Comparison of ENCODE assay signal across 12 cellular contexts in the genomic region with DNA sequence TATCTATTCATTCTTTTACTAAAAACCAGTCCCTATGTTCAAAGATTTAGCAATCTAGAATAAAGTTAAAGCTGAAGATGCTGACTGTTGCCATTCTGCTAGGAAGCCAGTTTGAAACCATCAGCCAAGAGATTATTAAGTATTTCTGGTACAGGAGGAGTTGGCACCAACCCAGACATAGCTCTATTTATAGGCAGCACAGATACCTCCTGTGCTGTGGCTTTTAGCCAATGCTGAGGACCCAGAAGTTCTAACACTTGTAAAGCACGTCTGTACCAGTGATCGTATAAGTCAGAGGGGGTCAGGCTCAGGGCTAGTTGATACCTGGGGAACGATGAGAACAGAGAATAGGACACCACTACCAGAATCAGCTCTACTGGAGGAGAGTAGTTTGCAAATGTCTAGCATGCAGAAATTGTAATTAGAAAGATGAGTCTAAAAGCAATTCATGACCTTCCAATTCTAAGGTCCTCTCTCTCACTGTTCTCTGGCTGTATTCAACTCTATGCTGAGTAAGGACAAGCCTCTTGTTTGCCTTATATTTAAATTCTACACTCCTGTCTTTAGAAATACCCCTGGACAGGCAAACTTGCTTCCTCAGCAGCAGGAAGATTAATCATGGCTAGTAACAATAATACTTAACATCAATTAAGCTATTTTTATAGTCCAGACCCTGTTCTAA.
A peak's percentile ranks its signal among the peaks of the same experiment; 100 is the strongest.
DNase-seq lines count a peak whose midpoint lies in the region; TF ChIP-seq lines count a peak whose summit lies in the region.
"Had no signal": no experiment of that assay in that cellular context is flagged by ENCODE, and none has a peak within 500 bp of the region (broad histone marks: within the 10 kb centered on the region; RNA-seq: fewer than 3 reads in every experiment).

No MANE protein-coding gene starts in this region.

- 33 to 39% methylated on average over 3 of the region's 3 CpGs for WGBS in testis, 2 donors

- CTCF ChIA-PET in MCF 10A (lab: Yijun Ruan, JAX) = interaction anchor here (1.1 kb wide), 2 partner anchors 99 to 137 kb away, joined by 3 to 6 read pairs; no protein-coding TSS in a partner anchor

- no peak for TF ChIP-seq CTCF in MCF 10A (IDR thresholded peaks at IDR 0.05; ENCODE audit: unreplicated experiment)
- no peak for TF ChIP-seq CTCF in breast epithelium (IDR thresholded peaks at IDR 0.05)
- TF ChIP-seq CTCF in left ventricle myocardium inferior (IDR thresholded peaks at IDR 0.05; ENCODE audit: borderline replicate concordance) = no peak
- no peak for TF ChIP-seq CTCF in testis (IDR thresholded peaks at IDR 0.05)
- no peak for TF ChIP-seq CTCF in WERI-Rb-1 (IDR thresholded peaks at IDR 0.05; ENCODE audit: low read depth, low read length)

- H3K36me3 ChIP-seq in breast epithelium (no peaks in the 10 kb centered on the region), SK-N-MC (ENCODE audit: insufficient read depth, low read length) (no peaks in the 10 kb centered on the region), left ventricle myocardium inferior (no peaks in the 10 kb centered on the region), testis (ENCODE audit: low read depth, missing control alignments) (no peaks in the 10 kb centered on the region), WERI-Rb-1 (no peaks in the 10 kb centered on the region)

- H3K4me3 Mint-ChIP-seq in MCF 10A (ENCODE audit: unreplicated experiment) = no peak overlapping the region
- H3K4me3 Mint-ChIP-seq: natural killer cell; stimulated activated naive CD8-positive, alpha-beta T cell treated with anti-CD3 and anti-CD28 coated beads, Interleukin-15, amount 100 ng/mL, for 72 hours had no signal

- peak; percentile 15 for DNase-seq in MCF 10A (ENCODE audit: unreplicated experiment)
- no peak for DNase-seq in breast epithelium (ENCODE audit: low spot score in 2 of 2)
- DNase-seq in SK-N-MC (ENCODE audit: low read depth, low spot score) = peak; percentile 62
- DNase-seq in left ventricle myocardium inferior = peak; percentile 17
- peak; percentile 62 for DNase-seq in testis
- no peak for DNase-seq in C1 segment of cervical spinal cord (lab: John Stamatoyannopoulos, UW)
- no peak for DNase-seq in SW 1271 (lab: John Stamatoyannopoulos, UW)
- no peak for DNase-seq in WERI-Rb-1
- DNase-seq: activated CD8-positive, alpha-beta memory T cell treated with anti-CD3 and anti-CD28 coated beads for 24 hours; KBM-7; natural killer cell; stimulated activated naive CD8-positive, alpha-beta T cell treated with anti-CD3 and anti-CD28 coated beads, Interleukin-15, amount 100 ng/mL, for 72 hours had no signal

- no peaks in the 10 kb centered on the region for H3K27me3 Mint-ChIP-seq in MCF 10A (ENCODE audit: insufficient read depth, unreplicated experiment)

- intact Hi-C loops in MCF 10A (cut with micrococcal nuclease) = no loop called here
- intact Hi-C loops in breast epithelium (cut with DNase I; ENCODE audit: low total_unique reads) = no loop called here
- intact Hi-C loops in left ventricle myocardium inferior (cut with micrococcal nuclease) = no loop called here
- intact Hi-C loops in testis (cut with DNase I; ENCODE audit: low total_unique reads) = no loop called here

- H3K27me3 ChIP-seq in breast epithelium (no peaks in the 10 kb centered on the region), left ventricle myocardium inferior (ENCODE audit: low read depth) (no peaks in the 10 kb centered on the region), testis (no peaks in the 10 kb centered on the region), WERI-Rb-1 (ENCODE audit: insufficient read depth, low read depth, severe bottlenecking) (no peaks in the 10 kb centered on the region)

- H3K36me3 Mint-ChIP-seq in MCF 10A (ENCODE audit: insufficient read depth, unreplicated experiment) = no peaks in the 10 kb centered on the region
- H3K36me3 Mint-ChIP-seq: natural killer cell had no signal

- peaks cover 24% of the 10 kb centered on the region for H3K4me1 Mint-ChIP-seq in MCF 10A (ENCODE audit: insufficient read depth, unreplicated experiment)
- H3K4me1 Mint-ChIP-seq: natural killer cell; stimulated activated naive CD8-positive, alpha-beta T cell treated with anti-CD3 and anti-CD28 coated beads, Interleukin-15, amount 100 ng/mL, for 72 hours had no signal

- H3K9me3 ChIP-seq in breast epithelium (no peaks in the 10 kb centered on the region), SK-N-MC (ENCODE audit: low read depth, low read length) (no peaks in the 10 kb centered on the region), left ventricle myocardium inferior (replicated peaks) (no peaks in the 10 kb centered on the region), testis (no peaks in the 10 kb centered on the region), WERI-Rb-1 (ENCODE audit: severe bottlenecking) (no peaks in the 10 kb centered on the region)

- TF ChIP-seq POLR2A in breast epithelium (IDR thresholded peaks at IDR 0.05) = no peak
- no peak for TF ChIP-seq POLR2A in testis (IDR thresholded peaks at IDR 0.05)

- no TSS peak for BruUV-seq in MCF 10A (replicated peaks; lab: Mats Ljungman, UMichigan)

- no peak overlapping the region for H3K9ac ChIP-seq in SK-N-MC (ENCODE audit: insufficient read length)

- no peaks in the 10 kb centered on the region for H3K4me1 ChIP-seq in breast epithelium
- peaks cover 37% of the 10 kb centered on the region for H3K4me1 ChIP-seq in left ventricle myocardium inferior
- H3K4me1 ChIP-seq in testis = peaks cover 8% of the 10 kb centered on the region

- H3K9me3 Mint-ChIP-seq in MCF 10A (ENCODE audit: unreplicated experiment) = no peaks in the 10 kb centered on the region
- H3K9me3 Mint-ChIP-seq: stimulated activated naive CD8-positive, alpha-beta T cell treated with anti-CD3 and anti-CD28 coated beads, Interleukin-15, amount 100 ng/mL, for 72 hours had no signal

- POLR2A ChIA-PET in MCF 10A (lab: Yijun Ruan, JAX) = interaction anchor here (0.9 to 1.9 kb wide), 5 partner anchors 15 to 114 kb away, joined by 3 to 6 read pairs (median 4); no protein-coding TSS in a partner anchor

- no peak overlapping the region for H3K27ac Mint-ChIP-seq in MCF 10A (ENCODE audit: low read depth, unreplicated experiment)
- H3K27ac Mint-ChIP-seq: natural killer cell had no signal

- no peak overlapping the region for H3K4me3 ChIP-seq in breast epithelium
- no peak overlapping the region for H3K4me3 ChIP-seq in SK-N-MC
- H3K4me3 ChIP-seq in left ventricle myocardium inferior = peak overlapping the region; percentile 33
- H3K4me3 ChIP-seq in testis = no peak overlapping the region
- H3K4me3 ChIP-seq in WERI-Rb-1 (ENCODE audit: low read depth, low read length) = no peak overlapping the region

- H3K27ac ChIP-seq in breast epithelium = no peak overlapping the region
- H3K27ac ChIP-seq in SK-N-MC = no peak overlapping the region
- peak overlapping the region; percentile 88 for H3K27ac ChIP-seq in left ventricle myocardium inferior (replicated peaks)
- H3K27ac ChIP-seq in testis = no peak overlapping the region
- H3K27ac ChIP-seq in WERI-Rb-1 = no peak overlapping the region

Comparison
In these comparisons a context has a peak if more than half of its experiments do, and no peak if none do; other contexts are left out.
1. DNase-seq: peak in MCF 10A (single experiment), SK-N-MC (single experiment), left ventricle myocardium inferior (single experiment) and testis (single experiment); none in breast epithelium (0 of 2), C1 segment of cervical spinal cord (0 of 14), SW 1271 (0 of 2) and WERI-Rb-1 (single experiment).